In genomic region chr12:105449406-105449805, GRCh38 we compare ENCODE assay signal across 24 cellular contexts.
"Had no signal": no experiment of that assay in that cellular context is flagged by ENCODE, and none has a peak within 500 bp of the region (broad histone marks: within the 10 kb centered on the region; RNA-seq: fewer than 3 reads in every experiment).

No MANE protein-coding gene starts in this region.

- H3K27me3 ChIP-seq: colonic mucosa, esophagus muscularis mucosa, foreskin keratinocyte, gastroesophageal sphincter, heart left ventricle, hepatocyte, sigmoid colon, suprapubic skin, transverse colon, vagina had no signal

- H3K79me2 ChIP-seq: hepatocyte had no signal

- H3K9me3 ChIP-seq: colonic mucosa, esophagus muscularis mucosa, gastroesophageal sphincter, heart left ventricle, lower lobe of right lung, psoas muscle, sigmoid colon, spleen, suprapubic skin, transverse colon, vagina had no signal

- H3K4me1 ChIP-seq: colonic mucosa, gastroesophageal sphincter, lower lobe of right lung, spleen, transverse colon, vagina had no signal

- DNase-seq: colonic mucosa; effector memory CD4-positive, alpha-beta T cell; foreskin keratinocyte; heart left ventricle; islet precursor cell; left ventricle myocardium superior; lower lobe of right lung; naive thymus-derived CD8-positive, alpha-beta T cell; nephron progenitor cell; nucleus accumbens; psoas muscle; right cardiac atrium; sigmoid colon; spleen; stimulated activated CD8-positive, alpha-beta memory T cell treated with anti-CD3 and anti-CD28 coated beads, Interleukin-4, amount 100 ng/mL, for 48 hours; stimulated activated naive CD4-positive, alpha-beta T cell; stimulated activated naive CD8-positive, alpha-beta T cell treated with anti-CD3 and anti-CD28 coated beads, Interleukin-15, amount 100 ng/mL, for 72 hours; transverse colon had no signal

- ATAC-seq: foreskin keratinocyte; gastroesophageal sphincter; heart left ventricle; left ventricle myocardium superior; lower lobe of right lung; naive thymus-derived CD8-positive, alpha-beta T cell; psoas muscle; right cardiac atrium; stimulated activated naive CD8-positive, alpha-beta T cell treated with anti-CD3 and anti-CD28 coated beads, Interleukin-15, amount 100 ng/mL, for 72 hours had no signal

- H3K27ac ChIP-seq: colonic mucosa, esophagus muscularis mucosa, foreskin keratinocyte, gastroesophageal sphincter, heart left ventricle, hepatocyte, lower lobe of right lung, psoas muscle, sigmoid colon, skin epidermis, spleen, suprapubic skin, transverse colon, vagina had no signal

- H3K36me3 ChIP-seq: colonic mucosa, esophagus muscularis mucosa, gastroesophageal sphincter, heart left ventricle, lower lobe of right lung, sigmoid colon, spleen, suprapubic skin, transverse colon, vagina had no signal

- H3K4me3 ChIP-seq: colonic mucosa, esophagus muscularis mucosa, gastroesophageal sphincter, heart left ventricle, hepatocyte, lower lobe of right lung, psoas muscle, sigmoid colon, skin epidermis, spleen, suprapubic skin, transverse colon, vagina had no signal

- H3K4me2 ChIP-seq: hepatocyte had no signal
